In the genomic region with DNA sequence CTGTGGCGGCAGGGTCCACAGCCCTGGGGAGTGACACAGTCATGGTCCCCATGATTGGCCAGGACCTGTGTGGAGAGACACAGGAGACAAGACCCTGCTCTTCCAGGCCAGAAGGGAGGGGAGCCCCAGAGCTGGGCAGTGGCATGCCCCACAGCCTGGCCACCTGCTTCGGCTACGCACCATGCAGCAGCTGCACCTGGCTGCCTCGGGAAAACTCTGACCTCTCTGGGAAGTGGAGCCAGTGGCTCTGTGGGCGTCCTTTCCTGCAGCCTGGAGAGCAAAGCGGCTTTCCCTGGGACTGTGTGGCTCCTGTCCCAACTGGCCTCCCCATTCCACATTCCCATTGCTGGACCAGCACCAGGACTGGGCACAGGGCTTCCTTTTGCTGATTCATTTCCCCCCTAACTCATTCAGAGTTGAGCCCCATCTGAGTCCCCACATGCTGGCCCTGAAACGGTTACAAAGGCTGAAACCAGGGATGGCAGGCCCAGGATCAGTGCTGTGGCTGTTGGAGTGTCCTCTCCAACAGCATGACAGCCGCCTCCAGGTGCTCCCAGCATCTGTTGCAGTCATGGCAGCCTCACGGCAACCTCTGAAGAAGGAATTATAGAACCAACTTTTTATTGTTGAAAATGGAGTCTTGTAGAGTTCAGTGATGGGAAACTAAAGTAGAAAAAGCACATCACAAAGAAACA, we compare ENCODE assay signal across 14 cellular contexts. TPM values are rescaled to one million over a fixed set of nuclear protein-coding genes. Genes with fewer than 3 reads are reported as not detected.
DNase-seq lines count a peak whose midpoint lies in the region; ATAC-seq and TF ChIP-seq lines count a peak whose summit lies in the region.
"Had no signal": no experiment of that assay in that cellular context is flagged by ENCODE, and none has a peak within 500 bp of the region (broad histone marks: within the 10 kb centered on the region; RNA-seq: fewer than 3 reads in every experiment).

No MANE protein-coding gene starts in this region.

- H3K4me1 Mint-ChIP-seq in endothelial cell (ENCODE audit: unreplicated experiment), result no peaks in the 10 kb centered on the region
- H3K4me1 Mint-ChIP-seq in stimulated activated naive CD8-positive, alpha-beta T cell treated with anti-CD3 and anti-CD28 coated beads, Interleukin-15, amount 100 ng/mL, for 72 hours, result no peaks in the 10 kb centered on the region

- DNase-seq in DMS53 (lab: John Stamatoyannopoulos, UW) (peak; percentile 41), DMS53 treated with DMSO at 0.1 percent for 48 hours (lab: John Stamatoyannopoulos, UW; ENCODE audit: unreplicated experiment) (no peak), NCI-H524 treated with DMSO at 0.1 percent for 48 hours (lab: John Stamatoyannopoulos, UW) (peak; percentile 5), endothelial cell (ENCODE audit: low spot score) (no peak), NCI-H1417 treated with DMSO at 0.1 percent for 48 hours (lab: John Stamatoyannopoulos, UW) (no peak), epidermal melanocyte (ENCODE audit: insufficient read length, low spot score) (no peak), HuH-7 (ENCODE audit: low spot score) (no peak)
- no peak for DNase-seq in stimulated activated naive CD8-positive, alpha-beta T cell treated with anti-CD3 and anti-CD28 coated beads, Interleukin-15, amount 100 ng/mL, for 72 hours
- DNase-seq: 8988T; CD8-positive, alpha-beta memory T cell; NCI-H1436; NCI-H2081 treated with DMSO at 0.1 percent for 48 hours; NCI-H774; PC-9 had no signal

- peaks cover 42% of the 10 kb centered on the region for H3K36me3 Mint-ChIP-seq in endothelial cell (ENCODE audit: low read depth, unreplicated experiment)

- peak overlapping the region; percentile 65 for H3K4me3 Mint-ChIP-seq in endothelial cell (ENCODE audit: unreplicated experiment)
- no peak overlapping the region for H3K4me3 Mint-ChIP-seq in stimulated activated naive CD8-positive, alpha-beta T cell treated with anti-CD3 and anti-CD28 coated beads, Interleukin-15, amount 100 ng/mL, for 72 hours
- H3K4me3 Mint-ChIP-seq: CD8-positive, alpha-beta memory T cell had no signal

- no peaks in the 10 kb centered on the region for H3K27me3 Mint-ChIP-seq in endothelial cell (ENCODE audit: unreplicated experiment)
- H3K27me3 Mint-ChIP-seq in stimulated activated naive CD8-positive, alpha-beta T cell treated with anti-CD3 and anti-CD28 coated beads, Interleukin-15, amount 100 ng/mL, for 72 hours, result no peaks in the 10 kb centered on the region
- H3K27me3 Mint-ChIP-seq: CD8-positive, alpha-beta memory T cell had no signal

- peak overlapping the region; percentile 37 for H3K27ac Mint-ChIP-seq in endothelial cell (ENCODE audit: unreplicated experiment)
- H3K27ac Mint-ChIP-seq in stimulated activated naive CD8-positive, alpha-beta T cell treated with anti-CD3 and anti-CD28 coated beads, Interleukin-15, amount 100 ng/mL, for 72 hours, result peak overlapping the region; percentile 91 to 93

- TF ChIP-seq CTCF in endothelial cell (IDR thresholded peaks at IDR 0.05; ENCODE audit: unreplicated experiment), result no peak

- ATAC-seq in stimulated activated naive CD8-positive, alpha-beta T cell treated with anti-CD3 and anti-CD28 coated beads, Interleukin-15, amount 100 ng/mL, for 72 hours, result no peak

- H3K9me3 Mint-ChIP-seq in endothelial cell (ENCODE audit: unreplicated experiment), result no peaks in the 10 kb centered on the region
- H3K9me3 Mint-ChIP-seq in stimulated activated naive CD8-positive, alpha-beta T cell treated with anti-CD3 and anti-CD28 coated beads, Interleukin-15, amount 100 ng/mL, for 72 hours, result no peaks in the 10 kb centered on the region
- H3K9me3 Mint-ChIP-seq: CD8-positive, alpha-beta memory T cell had no signal

RNA-seq across cellular contexts. Expression of a gene that starts 15.0 kb away (rescaled TPM):
- total RNA-seq in endothelial cell (ENCODE audit: unreplicated experiment), result 0.36 TPM

RNA-seq across cellular contexts. Expression of a gene that starts 17.4 kb away (rescaled TPM):
- 38.1 TPM for total RNA-seq in endothelial cell (ENCODE audit: unreplicated experiment)

RNA-seq across cellular contexts. Expression of a gene that starts 32.6 kb away (rescaled TPM):
- total RNA-seq in endothelial cell (ENCODE audit: unreplicated experiment), result 0.10 TPM

Comparison
In these comparisons a context has a peak if more than half of its experiments do, and no peak if none do; other contexts are left out.
1. DNase-seq: peak in DMS53 (single experiment) and NCI-H524 treated with DMSO at 0.1 percent for 48 hours (single experiment); none in DMS53 treated with DMSO at 0.1 percent for 48 hours (single experiment), endothelial cell (single experiment), stimulated activated naive CD8-positive, alpha-beta T cell treated with anti-CD3 and anti-CD28 coated beads, Interleukin-15, amount 100 ng/mL, for 72 hours (0 of 2), NCI-H1417 treated with DMSO at 0.1 percent for 48 hours (single experiment), epidermal melanocyte (single experiment) and HuH-7 (single experiment).